In the genomic region with DNA sequence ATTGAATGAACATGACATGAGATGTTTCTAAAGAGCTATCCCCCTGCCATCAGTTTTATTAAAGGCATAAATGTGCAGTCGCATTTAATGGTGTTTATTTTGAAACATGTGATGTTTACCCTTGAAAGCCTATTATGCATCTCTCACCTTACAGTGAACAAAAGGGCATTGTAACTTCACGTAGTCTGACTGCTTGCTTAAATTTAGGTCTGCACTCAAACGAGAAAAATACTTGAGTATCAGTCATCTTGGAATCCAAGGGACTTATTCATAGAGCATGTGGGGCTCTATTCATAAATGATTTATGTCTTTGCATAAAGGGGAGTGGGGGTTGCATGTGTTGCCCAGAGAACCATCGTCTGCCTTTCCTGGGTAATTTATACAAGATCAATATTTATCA, we compare ENCODE assay signal across 11 cellular contexts.
"Had no signal": no experiment of that assay in that cellular context is flagged by ENCODE, and none has a peak within 500 bp of the region (broad histone marks: within the 10 kb centered on the region; RNA-seq: fewer than 3 reads in every experiment).

No MANE protein-coding gene starts in this region.

- DNase-seq: activated CD4-positive, alpha-beta T cell treated with anti-CD3 and anti-CD28 coated beads, Interleukin-2, amount 10 ng/mL, durations not matched to agents 7 days and 5 days; amniotic stem cell; body of pancreas; effector memory CD4-positive, alpha-beta T cell; immature natural killer cell; naive B cell; stimulated activated CD4-positive, alpha-beta T cell treated with anti-CD3 and anti-CD28 coated beads, Interleukin-4, amount 100 ng/mL, for 4 hours; stimulated activated naive CD8-positive, alpha-beta T cell treated with anti-CD3 and anti-CD28 coated beads, Interleukin-15, amount 100 ng/mL, for 72 hours; T1000; testis; upper lobe of right lung had no signal

- ATAC-seq: body of pancreas; stimulated activated naive CD8-positive, alpha-beta T cell treated with anti-CD3 and anti-CD28 coated beads, Interleukin-15, amount 100 ng/mL, for 72 hours; upper lobe of right lung had no signal
